1 cellular context compared by ENCODE assay signal in the genomic region with DNA sequence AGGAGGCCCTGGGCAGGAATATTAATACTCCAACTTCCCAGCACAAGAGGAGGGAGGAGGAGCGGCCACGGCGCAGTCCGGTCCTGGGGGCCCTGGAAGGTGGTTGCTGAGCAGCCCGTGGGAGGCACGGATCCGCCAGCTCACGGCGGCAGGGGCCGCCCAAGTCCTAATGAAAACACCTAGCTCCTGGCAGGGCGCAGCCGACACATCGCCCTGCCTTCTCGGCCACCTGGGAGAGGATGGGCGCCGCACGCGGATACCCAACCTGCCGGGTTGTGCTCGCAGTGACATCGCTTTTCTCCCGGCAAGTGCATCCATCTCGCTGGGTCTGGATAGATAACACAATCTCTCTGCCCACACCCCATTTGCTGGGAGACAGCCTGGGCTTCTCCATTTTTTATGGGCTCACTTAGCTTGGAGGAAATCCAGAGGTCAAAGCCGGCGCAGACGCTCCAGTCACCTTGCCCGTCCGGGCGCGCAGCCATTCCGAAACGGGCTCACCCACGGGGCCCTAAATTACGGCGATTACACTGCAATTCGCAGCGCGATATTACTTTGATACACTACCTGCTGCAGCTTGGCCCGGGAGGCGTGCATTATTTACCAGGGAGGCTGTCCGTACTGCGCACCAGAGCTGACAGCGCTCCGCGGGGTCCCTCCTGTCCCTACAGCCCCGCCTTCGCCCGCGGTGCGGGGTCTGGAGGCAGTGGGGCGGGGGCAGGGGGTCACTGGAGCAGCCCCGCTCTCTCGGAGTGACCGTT.
TF ChIP-seq lines count a peak whose summit lies in the region.

No MANE protein-coding gene starts in this region.

TF ChIP-seq in K562, 482 proteins besides CTCF, POLR2A, EP300 and RAD21 (continued from another document and continues in another):
- TF ChIP-seq ZSCAN29 (IDR thresholded peaks at IDR 0.05) (no peak), YY1 (IDR thresholded peaks at IDR 0.05; ENCODE audit: borderline replicate concordance in 1 of 3, control insufficient read depth in 1 of 3, extremely low read depth in 1 of 3, insufficient read depth in 3 of 3, insufficient read length in 1 of 3, insufficient replicate concordance in 2 of 3, low read depth in 1 of 3, low read length in 2 of 3) (peak in 1 of 3 experiments; percentile 42), ZNF77 (CRISPR knock-in tag; IDR thresholded peaks at IDR 0.05) (no peak), PHB2 (IDR thresholded peaks at IDR 0.05; ENCODE audit: low read depth) (no peak), ZFP36 (IDR thresholded peaks at IDR 0.05; ENCODE audit: low read depth, low read length, partially characterized antibody) (no peak), DPF2 (IDR thresholded peaks at IDR 0.05) (0 out of 2 replicates have a peak, but pooled peaks have one; percentile 38), SLC30A9 (CRISPR knock-in tag; IDR thresholded peaks at IDR 0.05) (no peak), ZNF551 (CRISPR knock-in tag; IDR thresholded peaks at IDR 0.05) (no peak), NR2C2 (CRISPR knock-in tag; IDR thresholded peaks at IDR 0.05) (no peak), NR2C2 (tag; IDR thresholded peaks at IDR 0.05) (0 out of 2 replicates have a peak, but pooled peaks have one; percentile 34), PURB (CRISPR knock-in tag; IDR thresholded peaks at IDR 0.05; ENCODE audit: low read depth) (no peak), MAFG (tag; conservative IDR thresholded peaks at IDR 0.05) (peak; percentile 39; the same call in 1 of the 2 replicates), SAFB (IDR thresholded peaks at IDR 0.05; ENCODE audit: borderline replicate concordance, low read depth, low read length) (no peak), SUPT5H (IDR thresholded peaks at IDR 0.05) (no peak), RFX1 (IDR thresholded peaks at IDR 0.05) (no peak), KDM1A (IDR thresholded peaks at IDR 0.05) (peak; percentile 27 to 37; a peak in 1 of 4 replicates), SMAD2 (IDR thresholded peaks at IDR 0.05; ENCODE audit: low read depth, low read length) (no peak), NFE2 (IDR thresholded peaks at IDR 0.05; ENCODE audit: low read depth) (peak; percentile 48; the same call in 1 of the 2 replicates), HMG20B (CRISPR knock-in tag; IDR thresholded peaks at IDR 0.05) (no peak), BCOR (IDR thresholded peaks at IDR 0.05) (peak; percentile 75), JUN (IDR thresholded peaks at IDR 0.05; ENCODE audit: borderline replicate concordance, low read depth, low read length) (no peak), JUN (CRISPR knock-in tag; IDR thresholded peaks at IDR 0.05; ENCODE audit: borderline replicate concordance) (no peak), STAT5A (IDR thresholded peaks at IDR 0.05; ENCODE audit: borderline replicate concordance, low read length) (peak; percentile 42; the same call in 1 of the 2 replicates), NFIX (CRISPR knock-in tag; IDR thresholded peaks at IDR 0.05; ENCODE audit: low read depth) (no peak), MYBL2 (IDR thresholded peaks at IDR 0.05; ENCODE audit: low read depth) (no peak), MYBL2 (CRISPR knock-in tag; IDR thresholded peaks at IDR 0.05; ENCODE audit: borderline replicate concordance) (no peak), KLF16 (IDR thresholded peaks at IDR 0.05) (peak; percentile 41; the same call in 1 of the 2 replicates), MTA3 (IDR thresholded peaks at IDR 0.05; ENCODE audit: borderline replicate concordance) (0 out of 2 replicates have a peak, but pooled peaks have one; percentile 32), ARID1B (IDR thresholded peaks at IDR 0.05) (peak; percentile 84), ZBTB17 (CRISPR knock-in tag; IDR thresholded peaks at IDR 0.05) (no peak), MEIS2 (IDR thresholded peaks at IDR 0.05; ENCODE audit: partially characterized antibody) (peak; percentile 14)
- TF ChIP-seq, protein P1, sequence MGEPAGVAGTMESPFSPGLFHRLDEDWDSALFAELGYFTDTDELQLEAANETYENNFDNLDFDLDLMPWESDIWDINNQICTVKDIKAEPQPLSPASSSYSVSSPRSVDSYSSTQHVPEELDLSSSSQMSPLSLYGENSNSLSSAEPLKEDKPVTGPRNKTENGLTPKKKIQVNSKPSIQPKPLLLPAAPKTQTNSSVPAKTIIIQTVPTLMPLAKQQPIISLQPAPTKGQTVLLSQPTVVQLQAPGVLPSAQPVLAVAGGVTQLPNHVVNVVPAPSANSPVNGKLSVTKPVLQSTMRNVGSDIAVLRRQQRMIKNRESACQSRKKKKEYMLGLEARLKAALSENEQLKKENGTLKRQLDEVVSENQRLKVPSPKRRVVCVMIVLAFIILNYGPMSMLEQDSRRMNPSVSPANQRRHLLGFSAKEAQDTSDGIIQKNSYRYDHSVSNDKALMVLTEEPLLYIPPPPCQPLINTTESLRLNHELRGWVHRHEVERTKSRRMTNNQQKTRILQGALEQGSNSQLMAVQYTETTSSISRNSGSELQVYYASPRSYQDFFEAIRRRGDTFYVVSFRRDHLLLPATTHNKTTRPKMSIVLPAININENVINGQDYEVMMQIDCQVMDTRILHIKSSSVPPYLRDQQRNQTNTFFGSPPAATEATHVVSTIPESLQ (CRISPR knock-in tag; IDR thresholded peaks at IDR 0.05): no peak
- TF ChIP-seq, protein P2, sequence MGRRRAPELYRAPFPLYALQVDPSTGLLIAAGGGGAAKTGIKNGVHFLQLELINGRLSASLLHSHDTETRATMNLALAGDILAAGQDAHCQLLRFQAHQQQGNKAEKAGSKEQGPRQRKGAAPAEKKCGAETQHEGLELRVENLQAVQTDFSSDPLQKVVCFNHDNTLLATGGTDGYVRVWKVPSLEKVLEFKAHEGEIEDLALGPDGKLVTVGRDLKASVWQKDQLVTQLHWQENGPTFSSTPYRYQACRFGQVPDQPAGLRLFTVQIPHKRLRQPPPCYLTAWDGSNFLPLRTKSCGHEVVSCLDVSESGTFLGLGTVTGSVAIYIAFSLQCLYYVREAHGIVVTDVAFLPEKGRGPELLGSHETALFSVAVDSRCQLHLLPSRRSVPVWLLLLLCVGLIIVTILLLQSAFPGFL (CRISPR knock-in tag; IDR thresholded peaks at IDR 0.05): no peak
- TF ChIP-seq, protein P3, sequence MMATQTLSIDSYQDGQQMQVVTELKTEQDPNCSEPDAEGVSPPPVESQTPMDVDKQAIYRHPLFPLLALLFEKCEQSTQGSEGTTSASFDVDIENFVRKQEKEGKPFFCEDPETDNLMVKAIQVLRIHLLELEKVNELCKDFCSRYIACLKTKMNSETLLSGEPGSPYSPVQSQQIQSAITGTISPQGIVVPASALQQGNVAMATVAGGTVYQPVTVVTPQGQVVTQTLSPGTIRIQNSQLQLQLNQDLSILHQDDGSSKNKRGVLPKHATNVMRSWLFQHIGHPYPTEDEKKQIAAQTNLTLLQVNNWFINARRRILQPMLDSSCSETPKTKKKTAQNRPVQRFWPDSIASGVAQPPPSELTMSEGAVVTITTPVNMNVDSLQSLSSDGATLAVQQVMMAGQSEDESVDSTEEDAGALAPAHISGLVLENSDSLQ (IDR thresholded peaks at IDR 0.05): no peak
- TF ChIP-seq, protein P4, sequence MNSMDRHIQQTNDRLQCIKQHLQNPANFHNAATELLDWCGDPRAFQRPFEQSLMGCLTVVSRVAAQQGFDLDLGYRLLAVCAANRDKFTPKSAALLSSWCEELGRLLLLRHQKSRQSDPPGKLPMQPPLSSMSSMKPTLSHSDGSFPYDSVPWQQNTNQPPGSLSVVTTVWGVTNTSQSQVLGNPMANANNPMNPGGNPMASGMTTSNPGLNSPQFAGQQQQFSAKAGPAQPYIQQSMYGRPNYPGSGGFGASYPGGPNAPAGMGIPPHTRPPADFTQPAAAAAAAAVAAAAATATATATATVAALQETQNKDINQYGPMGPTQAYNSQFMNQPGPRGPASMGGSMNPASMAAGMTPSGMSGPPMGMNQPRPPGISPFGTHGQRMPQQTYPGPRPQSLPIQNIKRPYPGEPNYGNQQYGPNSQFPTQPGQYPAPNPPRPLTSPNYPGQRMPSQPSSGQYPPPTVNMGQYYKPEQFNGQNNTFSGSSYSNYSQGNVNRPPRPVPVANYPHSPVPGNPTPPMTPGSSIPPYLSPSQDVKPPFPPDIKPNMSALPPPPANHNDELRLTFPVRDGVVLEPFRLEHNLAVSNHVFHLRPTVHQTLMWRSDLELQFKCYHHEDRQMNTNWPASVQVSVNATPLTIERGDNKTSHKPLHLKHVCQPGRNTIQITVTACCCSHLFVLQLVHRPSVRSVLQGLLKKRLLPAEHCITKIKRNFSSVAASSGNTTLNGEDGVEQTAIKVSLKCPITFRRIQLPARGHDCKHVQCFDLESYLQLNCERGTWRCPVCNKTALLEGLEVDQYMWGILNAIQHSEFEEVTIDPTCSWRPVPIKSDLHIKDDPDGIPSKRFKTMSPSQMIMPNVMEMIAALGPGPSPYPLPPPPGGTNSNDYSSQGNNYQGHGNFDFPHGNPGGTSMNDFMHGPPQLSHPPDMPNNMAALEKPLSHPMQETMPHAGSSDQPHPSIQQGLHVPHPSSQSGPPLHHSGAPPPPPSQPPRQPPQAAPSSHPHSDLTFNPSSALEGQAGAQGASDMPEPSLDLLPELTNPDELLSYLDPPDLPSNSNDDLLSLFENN (IDR thresholded peaks at IDR 0.05; ENCODE audit: low read depth in 2 of 2, low read length in 2 of 2): 0 out of 4 replicates have a peak, but pooled peaks of 1 of the 2 experiments have one; percentile 27
- TF ChIP-seq, protein P5, sequence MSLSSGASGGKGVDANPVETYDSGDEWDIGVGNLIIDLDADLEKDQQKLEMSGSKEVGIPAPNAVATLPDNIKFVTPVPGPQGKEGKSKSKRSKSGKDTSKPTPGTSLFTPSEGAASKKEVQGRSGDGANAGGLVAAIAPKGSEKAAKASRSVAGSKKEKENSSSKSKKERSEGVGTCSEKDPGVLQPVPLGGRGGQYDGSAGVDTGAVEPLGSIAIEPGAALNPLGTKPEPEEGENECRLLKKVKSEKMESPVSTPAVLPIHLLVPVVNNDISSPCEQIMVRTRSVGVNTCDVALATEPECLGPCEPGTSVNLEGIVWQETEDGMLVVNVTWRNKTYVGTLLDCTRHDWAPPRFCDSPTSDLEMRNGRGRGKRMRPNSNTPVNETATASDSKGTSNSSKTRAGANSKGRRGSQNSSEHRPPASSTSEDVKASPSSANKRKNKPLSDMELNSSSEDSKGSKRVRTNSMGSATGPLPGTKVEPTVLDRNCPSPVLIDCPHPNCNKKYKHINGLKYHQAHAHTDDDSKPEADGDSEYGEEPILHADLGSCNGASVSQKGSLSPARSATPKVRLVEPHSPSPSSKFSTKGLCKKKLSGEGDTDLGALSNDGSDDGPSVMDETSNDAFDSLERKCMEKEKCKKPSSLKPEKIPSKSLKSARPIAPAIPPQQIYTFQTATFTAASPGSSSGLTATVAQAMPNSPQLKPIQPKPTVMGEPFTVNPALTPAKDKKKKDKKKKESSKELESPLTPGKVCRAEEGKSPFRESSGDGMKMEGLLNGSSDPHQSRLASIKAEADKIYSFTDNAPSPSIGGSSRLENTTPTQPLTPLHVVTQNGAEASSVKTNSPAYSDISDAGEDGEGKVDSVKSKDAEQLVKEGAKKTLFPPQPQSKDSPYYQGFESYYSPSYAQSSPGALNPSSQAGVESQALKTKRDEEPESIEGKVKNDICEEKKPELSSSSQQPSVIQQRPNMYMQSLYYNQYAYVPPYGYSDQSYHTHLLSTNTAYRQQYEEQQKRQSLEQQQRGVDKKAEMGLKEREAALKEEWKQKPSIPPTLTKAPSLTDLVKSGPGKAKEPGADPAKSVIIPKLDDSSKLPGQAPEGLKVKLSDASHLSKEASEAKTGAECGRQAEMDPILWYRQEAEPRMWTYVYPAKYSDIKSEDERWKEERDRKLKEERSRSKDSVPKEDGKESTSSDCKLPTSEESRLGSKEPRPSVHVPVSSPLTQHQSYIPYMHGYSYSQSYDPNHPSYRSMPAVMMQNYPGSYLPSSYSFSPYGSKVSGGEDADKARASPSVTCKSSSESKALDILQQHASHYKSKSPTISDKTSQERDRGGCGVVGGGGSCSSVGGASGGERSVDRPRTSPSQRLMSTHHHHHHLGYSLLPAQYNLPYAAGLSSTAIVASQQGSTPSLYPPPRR (CRISPR knock-in tag; IDR thresholded peaks at IDR 0.05; ENCODE audit: borderline replicate concordance): no peak
- TF ChIP-seq, protein P6, sequence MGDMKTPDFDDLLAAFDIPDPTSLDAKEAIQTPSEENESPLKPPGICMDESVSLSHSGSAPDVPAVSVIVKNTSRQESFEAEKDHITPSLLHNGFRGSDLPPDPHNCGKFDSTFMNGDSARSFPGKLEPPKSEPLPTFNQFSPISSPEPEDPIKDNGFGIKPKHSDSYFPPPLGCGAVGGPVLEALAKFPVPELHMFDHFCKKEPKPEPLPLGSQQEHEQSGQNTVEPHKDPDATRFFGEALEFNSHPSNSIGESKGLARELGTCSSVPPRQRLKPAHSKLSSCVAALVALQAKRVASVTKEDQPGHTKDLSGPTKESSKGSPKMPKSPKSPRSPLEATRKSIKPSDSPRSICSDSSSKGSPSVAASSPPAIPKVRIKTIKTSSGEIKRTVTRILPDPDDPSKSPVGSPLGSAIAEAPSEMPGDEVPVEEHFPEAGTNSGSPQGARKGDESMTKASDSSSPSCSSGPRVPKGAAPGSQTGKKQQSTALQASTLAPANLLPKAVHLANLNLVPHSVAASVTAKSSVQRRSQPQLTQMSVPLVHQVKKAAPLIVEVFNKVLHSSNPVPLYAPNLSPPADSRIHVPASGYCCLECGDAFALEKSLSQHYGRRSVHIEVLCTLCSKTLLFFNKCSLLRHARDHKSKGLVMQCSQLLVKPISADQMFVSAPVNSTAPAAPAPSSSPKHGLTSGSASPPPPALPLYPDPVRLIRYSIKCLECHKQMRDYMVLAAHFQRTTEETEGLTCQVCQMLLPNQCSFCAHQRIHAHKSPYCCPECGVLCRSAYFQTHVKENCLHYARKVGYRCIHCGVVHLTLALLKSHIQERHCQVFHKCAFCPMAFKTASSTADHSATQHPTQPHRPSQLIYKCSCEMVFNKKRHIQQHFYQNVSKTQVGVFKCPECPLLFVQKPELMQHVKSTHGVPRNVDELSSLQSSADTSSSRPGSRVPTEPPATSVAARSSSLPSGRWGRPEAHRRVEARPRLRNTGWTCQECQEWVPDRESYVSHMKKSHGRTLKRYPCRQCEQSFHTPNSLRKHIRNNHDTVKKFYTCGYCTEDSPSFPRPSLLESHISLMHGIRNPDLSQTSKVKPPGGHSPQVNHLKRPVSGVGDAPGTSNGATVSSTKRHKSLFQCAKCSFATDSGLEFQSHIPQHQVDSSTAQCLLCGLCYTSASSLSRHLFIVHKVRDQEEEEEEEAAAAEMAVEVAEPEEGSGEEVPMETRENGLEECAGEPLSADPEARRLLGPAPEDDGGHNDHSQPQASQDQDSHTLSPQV (IDR thresholded peaks at IDR 0.05): no peak
- TF ChIP-seq, protein P7, sequence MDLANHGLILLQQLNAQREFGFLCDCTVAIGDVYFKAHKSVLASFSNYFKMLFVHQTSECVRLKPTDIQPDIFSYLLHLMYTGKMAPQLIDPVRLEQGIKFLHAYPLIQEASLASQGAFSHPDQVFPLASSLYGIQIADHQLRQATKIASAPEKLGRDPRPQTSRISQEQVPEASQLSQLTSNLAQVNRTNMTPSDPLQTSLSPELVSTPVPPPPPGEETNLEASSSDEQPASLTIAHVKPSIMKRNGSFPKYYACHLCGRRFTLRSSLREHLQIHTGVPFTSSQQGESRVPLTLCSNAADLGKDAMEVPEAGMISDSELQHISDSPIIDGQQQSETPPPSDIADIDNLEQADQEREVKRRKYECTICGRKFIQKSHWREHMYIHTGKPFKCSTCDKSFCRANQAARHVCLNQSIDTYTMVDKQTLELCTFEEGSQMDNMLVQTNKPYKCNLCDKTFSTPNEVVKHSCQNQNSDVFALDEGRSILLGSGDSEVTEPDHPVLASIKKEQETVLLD (IDR thresholded peaks at IDR 0.05): no peak
